In the genomic region with DNA sequence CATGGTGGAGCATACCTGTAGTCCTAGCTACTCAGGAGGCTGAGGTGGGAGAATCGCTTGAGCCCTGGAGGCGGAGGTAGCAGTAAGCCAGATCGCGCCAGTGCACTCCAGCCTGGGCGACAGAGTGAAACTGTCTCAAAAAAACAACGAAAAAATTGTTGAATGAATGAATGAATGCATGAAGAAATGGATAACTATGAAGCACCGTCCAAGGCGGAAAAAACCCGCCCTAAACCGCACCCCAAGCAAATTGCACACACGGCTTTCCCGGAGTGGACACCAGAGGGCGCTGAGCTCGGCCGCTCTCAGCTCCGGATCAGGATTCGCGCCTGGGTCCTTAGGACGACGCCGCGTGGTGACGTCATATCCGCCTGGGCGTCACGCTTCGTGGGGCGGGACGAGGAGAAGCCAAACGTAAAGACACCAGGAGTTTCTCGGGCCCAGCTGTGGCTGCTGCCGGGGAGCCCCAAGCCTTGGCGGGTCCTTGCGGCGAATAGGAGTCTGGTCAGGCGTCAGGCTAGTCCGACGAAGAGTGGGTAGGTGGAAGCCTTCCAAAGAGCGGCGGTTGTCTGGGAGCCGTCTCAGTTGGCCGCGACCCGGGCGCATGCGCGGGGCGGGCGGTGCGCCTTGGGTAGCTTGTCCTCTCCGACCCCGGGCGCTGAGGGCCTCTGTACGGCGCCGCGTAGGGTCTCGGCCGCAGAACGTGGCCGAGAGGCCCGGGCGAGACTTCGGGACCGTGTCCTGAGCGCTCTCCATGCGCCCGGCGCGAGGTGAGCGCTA, we compare ENCODE assay signal across 1 cellular context.
A peak's percentile ranks its signal among the peaks of the same experiment; 100 is the strongest.
TF ChIP-seq lines count a peak whose summit lies in the region.

TSS of gene HTD2 (plus strand) at position 639 of the 780 bp plus-strand sequence. CDS start 11,094 bp downstream, outside the sequence.
TSS of gene RPP14 (plus strand) at position 364 of the 780 bp plus-strand sequence. CDS start 4,085 bp downstream, outside the sequence.

TF ChIP-seq in K562, 482 proteins besides CTCF, POLR2A, EP300 and RAD21 (continued from another document and continues in another):
- TF ChIP-seq ZZZ3 (IDR thresholded peaks at IDR 0.05) (peak; percentile 69; the same call in 1 of the 2 replicates), ZBTB5 (IDR thresholded peaks at IDR 0.05) (no peak; the same call in 1 of the 2 replicates), SLC30A9 (CRISPR knock-in tag; IDR thresholded peaks at IDR 0.05) (no peak), ZNF444 (CRISPR knock-in tag; IDR thresholded peaks at IDR 0.05) (no peak), SPI1 (IDR thresholded peaks at IDR 0.05; ENCODE audit: borderline replicate concordance, low read depth, low read length) (no peak), SIX5 (IDR thresholded peaks at IDR 0.05; ENCODE audit: borderline replicate concordance in 1 of 2, insufficient read depth in 1 of 2, low read depth in 1 of 2, low read length in 2 of 2) (no peak), ZNF707 (CRISPR knock-in tag; conservative IDR thresholded peaks at IDR 0.05) (no peak), ZBTB7A (IDR thresholded peaks at IDR 0.05; ENCODE audit: borderline replicate concordance, control insufficient read depth, low read depth, low read length) (no peak), KAT8 (IDR thresholded peaks at IDR 0.05; ENCODE audit: low read depth) (no peak), ZNF316 (IDR thresholded peaks at IDR 0.05) (no peak), NR1H2 (CRISPR knock-in tag; IDR thresholded peaks at IDR 0.05) (0 out of 2 replicates have a peak, but pooled peaks have one; percentile 16), ZNF217 (CRISPR knock-in tag; IDR thresholded peaks at IDR 0.05) (no peak), STAG1 (CRISPR knock-in tag; IDR thresholded peaks at IDR 0.05; ENCODE audit: borderline replicate concordance) (no peak), ARHGAP35 (IDR thresholded peaks at IDR 0.05; ENCODE audit: partially characterized antibody) (no peak), BCLAF1 (IDR thresholded peaks at IDR 0.05; ENCODE audit: borderline replicate concordance in 1 of 2, control insufficient read depth in 1 of 2, low read depth in 2 of 2, low read length in 1 of 2) (no peak), CTBP1 (IDR thresholded peaks at IDR 0.05; ENCODE audit: borderline replicate concordance) (peak; percentile 64), KLF10 (CRISPR knock-in tag; IDR thresholded peaks at IDR 0.05) (no peak), ZFP36 (IDR thresholded peaks at IDR 0.05; ENCODE audit: low read depth, low read length, partially characterized antibody) (peak; percentile 15), BCOR (IDR thresholded peaks at IDR 0.05) (peak; percentile 70), HMBOX1 (IDR thresholded peaks at IDR 0.05) (no peak), CAMTA2 (CRISPR knock-in tag; conservative IDR thresholded peaks at IDR 0.05) (0 out of 2 replicates have a peak, but pooled peaks have one; percentile 61), ZNF507 (tag; conservative IDR thresholded peaks at IDR 0.05) (no peak), SIN3A (IDR thresholded peaks at IDR 0.05; ENCODE audit: borderline replicate concordance in 2 of 2, control insufficient read depth in 1 of 2, low read depth in 2 of 2, low read length in 2 of 2) (peak in 1 of 2 experiments; percentile 6; a peak in 1 of 4 replicates), ZNF124 (CRISPR knock-in tag; IDR thresholded peaks at IDR 0.05) (no peak), ARID3B (CRISPR knock-in tag; IDR thresholded peaks at IDR 0.05; ENCODE audit: borderline replicate concordance) (no peak), TOE1 (IDR thresholded peaks at IDR 0.05; ENCODE audit: borderline replicate concordance) (peak; percentile 91), TOE1 (CRISPR knock-in tag; IDR thresholded peaks at IDR 0.05; ENCODE audit: borderline replicate concordance, low read depth) (no peak), MTA2 (IDR thresholded peaks at IDR 0.05; ENCODE audit: low read depth) (no peak), ETS2 (tag; IDR thresholded peaks at IDR 0.05; ENCODE audit: borderline replicate concordance, poor library complexity, severe bottlenecking) (no peak), ZC3H11A (IDR thresholded peaks at IDR 0.05; ENCODE audit: low read depth, low read length) (peak; percentile 55; the same call in 1 of the 2 replicates), ZC3H4 (CRISPR knock-in tag; IDR thresholded peaks at IDR 0.05; ENCODE audit: borderline replicate concordance) (no peak), JUN (IDR thresholded peaks at IDR 0.05; ENCODE audit: borderline replicate concordance, low read depth, low read length) (peak; percentile 89), JUN (CRISPR knock-in tag; IDR thresholded peaks at IDR 0.05; ENCODE audit: borderline replicate concordance) (0 out of 2 replicates have a peak, but pooled peaks have one; percentile 75), RNF219 (CRISPR knock-in tag; IDR thresholded peaks at IDR 0.05) (no peak), ARID2 (IDR thresholded peaks at IDR 0.05) (no peak), PHF21A (IDR thresholded peaks at IDR 0.05; ENCODE audit: borderline replicate concordance, low read depth) (no peak), TCF7L2 (IDR thresholded peaks at IDR 0.05; ENCODE audit: low read depth, low read length) (no peak), RAD51 (IDR thresholded peaks at IDR 0.05; ENCODE audit: borderline replicate concordance, low read depth) (no peak), FOXK2 (conservative IDR thresholded peaks at IDR 0.05 in 1 of 2, IDR thresholded peaks at IDR 0.05 in 1 of 2; ENCODE audit: low read depth in 2 of 2) (peak in 1 of 2 experiments; percentile 65; a peak in 2 of 4 replicates), HBP1 (CRISPR knock-in tag; IDR thresholded peaks at IDR 0.05) (no peak), POLR2AphosphoS2 (IDR thresholded peaks at IDR 0.05; ENCODE audit: low read length) (peak; percentile 40; the same call in 1 of the 2 replicates), ZNF280A (IDR thresholded peaks at IDR 0.05; ENCODE audit: low read depth, partially characterized antibody) (no peak)
- TF ChIP-seq, protein P1, sequence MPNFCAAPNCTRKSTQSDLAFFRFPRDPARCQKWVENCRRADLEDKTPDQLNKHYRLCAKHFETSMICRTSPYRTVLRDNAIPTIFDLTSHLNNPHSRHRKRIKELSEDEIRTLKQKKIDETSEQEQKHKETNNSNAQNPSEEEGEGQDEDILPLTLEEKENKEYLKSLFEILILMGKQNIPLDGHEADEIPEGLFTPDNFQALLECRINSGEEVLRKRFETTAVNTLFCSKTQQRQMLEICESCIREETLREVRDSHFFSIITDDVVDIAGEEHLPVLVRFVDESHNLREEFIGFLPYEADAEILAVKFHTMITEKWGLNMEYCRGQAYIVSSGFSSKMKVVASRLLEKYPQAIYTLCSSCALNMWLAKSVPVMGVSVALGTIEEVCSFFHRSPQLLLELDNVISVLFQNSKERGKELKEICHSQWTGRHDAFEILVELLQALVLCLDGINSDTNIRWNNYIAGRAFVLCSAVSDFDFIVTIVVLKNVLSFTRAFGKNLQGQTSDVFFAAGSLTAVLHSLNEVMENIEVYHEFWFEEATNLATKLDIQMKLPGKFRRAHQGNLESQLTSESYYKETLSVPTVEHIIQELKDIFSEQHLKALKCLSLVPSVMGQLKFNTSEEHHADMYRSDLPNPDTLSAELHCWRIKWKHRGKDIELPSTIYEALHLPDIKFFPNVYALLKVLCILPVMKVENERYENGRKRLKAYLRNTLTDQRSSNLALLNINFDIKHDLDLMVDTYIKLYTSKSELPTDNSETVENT (CRISPR knock-in tag; IDR thresholded peaks at IDR 0.05): no peak
- TF ChIP-seq, protein P2, sequence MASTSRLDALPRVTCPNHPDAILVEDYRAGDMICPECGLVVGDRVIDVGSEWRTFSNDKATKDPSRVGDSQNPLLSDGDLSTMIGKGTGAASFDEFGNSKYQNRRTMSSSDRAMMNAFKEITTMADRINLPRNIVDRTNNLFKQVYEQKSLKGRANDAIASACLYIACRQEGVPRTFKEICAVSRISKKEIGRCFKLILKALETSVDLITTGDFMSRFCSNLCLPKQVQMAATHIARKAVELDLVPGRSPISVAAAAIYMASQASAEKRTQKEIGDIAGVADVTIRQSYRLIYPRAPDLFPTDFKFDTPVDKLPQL (IDR thresholded peaks at IDR 0.05; ENCODE audit: extremely low read depth, insufficient read length): no peak
